In genomic region chr7:127584648-127585043, GRCh38 we compare ENCODE assay signal across 8 cellular contexts. TPM values are rescaled to one million over a fixed set of nuclear protein-coding genes. Genes with fewer than 3 reads are reported as not detected.
DNase-seq lines count a peak whose midpoint lies in the region; ATAC-seq and TF ChIP-seq lines count a peak whose summit lies in the region.

No MANE protein-coding gene starts in this region.

- intact Hi-C loops in CD8-positive, alpha-beta T cell (cut with DNase I, micrococcal nuclease) = loop anchor here (2.0 to 10.0 kb wide), 6 partner anchors 137 to 1470 kb away; partner anchors contain the start of genes RBM28 (in 2 of the 2), ZNF800 (in 2 of the 2) and TNPO3 (in 1 of the 2)
- intact Hi-C loops in OCI-LY7 (cut with micrococcal nuclease; ENCODE audit: unreplicated experiment) = loop anchor here (5.0 kb wide), 2 partner anchors 68 to 192 kb away; partner anchors contain the start of genes SND1 and ZNF800

- H3K79me2 ChIP-seq in OCI-LY7 (ENCODE audit: insufficient read depth, low read depth, low read length) (peaks cover 31% of the 10 kb centered on the region; the same call in 1 of the 2 replicates), osteoblast (ENCODE audit: insufficient read depth, low read length) (peaks cover 64% of the 10 kb centered on the region)

- H3K27ac ChIP-seq in CD8-positive, alpha-beta T cell (ENCODE audit: low read depth, low read length) = peak overlapping the region; percentile 94
- no peak overlapping the region for H3K27ac ChIP-seq in OCI-LY7 (ENCODE audit: low read depth, low read length, poor library complexity, severe bottlenecking)
- H3K27ac ChIP-seq in osteoblast (ENCODE audit: low read depth, low read length) = peak overlapping the region; percentile 82

- H3K27ac Mint-ChIP-seq in CD8-positive, alpha-beta T cell = peak overlapping the region; percentile 93

- H3K4me1 ChIP-seq in CD8-positive, alpha-beta T cell (ENCODE audit: insufficient read depth, low read length) = peaks cover 69% of the 10 kb centered on the region
- peaks cover 32% of the 10 kb centered on the region for H3K4me1 ChIP-seq in OCI-LY7 (ENCODE audit: insufficient read depth, low read length, poor library complexity, severe bottlenecking)
- peaks cover 27% of the 10 kb centered on the region for H3K4me1 ChIP-seq in osteoblast (ENCODE audit: insufficient read depth, low read length)

- peaks cover 47% of the 10 kb centered on the region for H3K36me3 Mint-ChIP-seq in CD8-positive, alpha-beta T cell

- no peak for DNase-seq in CD8-positive, alpha-beta T cell
- DNase-seq in OCI-LY7 (ENCODE audit: low spot score) = no peak
- DNase-seq in epithelial cell of esophagus (ENCODE audit: low read depth) = no peak
- DNase-seq in osteoblast (ENCODE audit: insufficient read length, low spot score, missing footprints) = no peak
- no peak for DNase-seq in NCI-H1436 (lab: John Stamatoyannopoulos, UW)
- no peak for DNase-seq in stimulated activated naive CD4-positive, alpha-beta T cell treated with Interleukin-2 at 50 U/mL for 16 hours (lab: John Stamatoyannopoulos, UW)
- DNase-seq in NAMALWA (ENCODE audit: low spot score) = no peak

- H3K4me3 ChIP-seq in CD8-positive, alpha-beta T cell (ENCODE audit: low read depth, low read length) = peak overlapping the region; percentile 91
- H3K4me3 ChIP-seq in OCI-LY7 (ENCODE audit: low read depth, low read length, poor library complexity, severe bottlenecking) (peak overlapping the region; percentile 84), epithelial cell of esophagus (ENCODE audit: low read length) (peak overlapping the region; percentile 74), osteoblast (ENCODE audit: insufficient read depth, low read length) (peak overlapping the region; percentile 89)

- H3K4me1 Mint-ChIP-seq in CD8-positive, alpha-beta T cell (ENCODE audit: low read depth) = peaks cover 77% of the 10 kb centered on the region

- no peaks in the 10 kb centered on the region for H3K9me3 Mint-ChIP-seq in CD8-positive, alpha-beta T cell

- CTCF ChIA-PET in CD8-positive, alpha-beta T cell (lab: Charles Lee) = interaction anchor here (1.1 to 1.3 kb wide), 2 partner anchors 236 to 625 kb away, joined by 3 to 6 read pairs; no protein-coding TSS in a partner anchor
- CTCF ChIA-PET in OCI-LY7 (lab: Charles Lee; ENCODE audit: unreplicated experiment) = no interaction called here

- no peaks in the 10 kb centered on the region for H3K27me3 ChIP-seq in CD8-positive, alpha-beta T cell (ENCODE audit: insufficient read depth, low read length)
- H3K27me3 ChIP-seq in osteoblast (ENCODE audit: insufficient read depth, low read length) = no peaks in the 10 kb centered on the region

- H3K4me2 ChIP-seq in OCI-LY7 (ENCODE audit: low read length) = peak overlapping the region; percentile 96
- H3K4me2 ChIP-seq in osteoblast (ENCODE audit: insufficient read depth, low read length) = peak overlapping the region; percentile 96

- no TSS peak for BruUV-seq in OCI-LY7 (replicated peaks; lab: Mats Ljungman, UMichigan)

- no peak for ATAC-seq in CD8-positive, alpha-beta T cell
- no peak for ATAC-seq in HG03439 (IDR thresholded peaks at IDR 0.05; ENCODE audit: unreplicated experiment)

- H4K20me1 ChIP-seq in OCI-LY7 (ENCODE audit: insufficient read depth, low read length) (peaks cover 22% of the 10 kb centered on the region; the same call in 1 of the 2 replicates), osteoblast (ENCODE audit: insufficient read depth, low read length) (peaks cover 43% of the 10 kb centered on the region)

- H3K9me2 ChIP-seq in OCI-LY7 (ENCODE audit: insufficient read depth, low read length) = no peaks in the 10 kb centered on the region

- peak overlapping the region; percentile 92 for H3K4me3 Mint-ChIP-seq in CD8-positive, alpha-beta T cell

- peaks cover 12% of the 10 kb centered on the region for H3K36me3 ChIP-seq in CD8-positive, alpha-beta T cell (ENCODE audit: insufficient read depth, low read length)
- H3K36me3 ChIP-seq in OCI-LY7 (ENCODE audit: insufficient read depth, low read length) = peaks cover 27% of the 10 kb centered on the region
- peaks cover 18% of the 10 kb centered on the region for H3K36me3 ChIP-seq in osteoblast (ENCODE audit: insufficient read depth, low read length)

- H3K27me3 Mint-ChIP-seq in CD8-positive, alpha-beta T cell (ENCODE audit: low read depth) = no peaks in the 10 kb centered on the region

- no peak overlapping the region for H2AFZ ChIP-seq in OCI-LY7 (ENCODE audit: low read length)
- peak overlapping the region; percentile 99 for H2AFZ ChIP-seq in osteoblast (ENCODE audit: low read length)

- POLR2A ChIA-PET in CD8-positive, alpha-beta T cell (lab: Charles Lee) = interaction anchor here (1.4 kb wide), 1 partner anchor 193 kb away, joined by 6 read pairs; the partner anchor contains the start of gene ZNF800
- POLR2A ChIA-PET in OCI-LY7 (lab: Charles Lee) = interaction anchor here (0.6 kb wide), 1 partner anchor 443 kb away, joined by 4 read pairs; no protein-coding TSS in a partner anchor

- no peaks in the 10 kb centered on the region for H3K9me3 ChIP-seq in CD8-positive, alpha-beta T cell (ENCODE audit: low read length)
- H3K9me3 ChIP-seq in OCI-LY7 (ENCODE audit: low read length) = no peaks in the 10 kb centered on the region
- H3K9me3 ChIP-seq in osteoblast (ENCODE audit: low read depth, low read length) = no peaks in the 10 kb centered on the region

- TF ChIP-seq CTCF in CD8-positive, alpha-beta T cell (IDR thresholded peaks at IDR 0.05) = no peak
- no peak for TF ChIP-seq CTCF in OCI-LY7 (conservative IDR thresholded peaks at IDR 0.05; ENCODE audit: low read length)
- no peak for TF ChIP-seq CTCF in epithelial cell of esophagus (IDR thresholded peaks at IDR 0.05; ENCODE audit: insufficient read depth, low read depth, low read length, missing control alignments)
- no peak for TF ChIP-seq CTCF in osteoblast (IDR thresholded peaks at IDR 0.05; ENCODE audit: extremely low read depth, low read depth, low read length)

RNA-seq across cellular contexts. Expression of gene GCC1, which starts 0.8 kb away (rescaled TPM):
- total RNA-seq in CD8-positive, alpha-beta T cell = 10 to 100 TPM; 33.8 to 36.6 TPM
- total RNA-seq in OCI-LY7 (2014; rRNA removed; shearing (Covaris generic)) = 13.3 and 15.1 TPM in 2 replicates
- total RNA-seq in OCI-LY7 (2022) (17.0 and 18.3 TPM in 2 replicates), osteoblast (20.9 and 24.2 TPM in 2 replicates)

RNA-seq across cellular contexts. Expression of gene ARF5, which starts 3.6 kb away (rescaled TPM):
- total RNA-seq in CD8-positive, alpha-beta T cell = 10 to 100 TPM; 84.4 to 94.5 TPM
- 162 and 165 TPM in 2 replicates for total RNA-seq in OCI-LY7 (2014; rRNA removed; shearing (Covaris generic))
- total RNA-seq in OCI-LY7 (2022) (149 and 151 TPM in 2 replicates), osteoblast (146 and 147 TPM in 2 replicates)

RNA-seq across cellular contexts. Expression of gene FSCN3, which starts 8.9 kb away (rescaled TPM):
- total RNA-seq in CD8-positive, alpha-beta T cell = 1 to 10 TPM; 4.0 to 4.4 TPM
- 0.32 and 3.0 TPM in 2 replicates for total RNA-seq in OCI-LY7 (2014; rRNA removed; shearing (Covaris generic))
- total RNA-seq in OCI-LY7 (2022) (0.98 and 1.5 TPM in 2 replicates), osteoblast (1.5 and 1.8 TPM in 2 replicates)

RNA-seq across cellular contexts. Expression of gene PAX4, which starts 33.3 kb away (rescaled TPM):
- not detected for total RNA-seq in CD8-positive, alpha-beta T cell
- not detected in 2 replicates for total RNA-seq in OCI-LY7 (2014; rRNA removed; shearing (Covaris generic))
- total RNA-seq in OCI-LY7 (2022) (not detected in 2 replicates), osteoblast (not detected in 2 replicates)
